9 cellular contexts compared by ENCODE assay signal in the genomic region with DNA sequence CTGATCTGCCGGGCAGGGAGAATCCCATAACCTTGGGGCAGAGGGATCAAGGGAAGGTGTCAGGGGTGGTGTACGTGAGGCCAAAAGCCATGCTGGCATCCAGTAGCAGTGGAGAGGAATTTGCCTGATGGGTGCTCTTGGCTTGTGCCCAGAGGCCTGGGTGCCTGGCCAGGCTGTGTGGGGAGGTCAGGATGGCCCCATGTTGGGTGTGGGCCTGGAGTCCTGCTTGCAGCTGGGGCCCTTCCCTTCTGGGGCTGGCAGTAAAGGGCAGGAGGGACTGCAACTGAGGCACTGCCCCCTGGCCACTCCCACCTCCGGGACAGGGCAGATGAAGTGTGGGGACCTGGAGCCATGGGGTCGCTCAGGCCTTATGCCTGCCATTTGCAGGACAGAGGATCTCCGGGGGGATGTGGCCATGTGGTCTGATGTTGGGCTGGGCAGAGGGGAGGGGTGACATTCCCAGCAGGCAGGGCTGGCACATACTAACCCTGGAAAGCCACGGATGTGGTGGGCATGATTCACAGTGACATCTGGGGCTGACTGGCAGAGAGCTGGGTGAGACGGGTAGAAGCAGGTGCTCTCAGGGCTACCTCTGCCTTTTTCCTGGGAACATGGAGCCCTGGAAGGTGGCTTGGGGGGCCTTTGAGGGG. TPM values are rescaled to one million over a fixed set of nuclear protein-coding genes. Genes with fewer than 3 reads are reported as not detected.
DNase-seq lines count a peak whose midpoint lies in the region; ATAC-seq and TF ChIP-seq lines count a peak whose summit lies in the region.
"Had no signal": no experiment of that assay in that cellular context is flagged by ENCODE, and none has a peak within 500 bp of the region (broad histone marks: within the 10 kb centered on the region; RNA-seq: fewer than 3 reads in every experiment).

No MANE protein-coding gene starts in this region.

- CTCF ChIA-PET in activated CD4-positive, alpha-beta memory T cell treated with anti-CD3 and anti-CD28 coated beads for 36 hours (lab: Charles Lee): interaction anchor here (0.9 to 13.8 kb wide), 7 partner anchors 8 to 91 kb away, joined by 3 to 488 read pairs (median 9); a partner anchor contains a TSS
- CTCF ChIA-PET in Calu3 (lab: Charles Lee): interaction anchor here (1.1 kb wide), 1 partner anchor 76 kb away, joined by 3 read pairs; no protein-coding TSS in a partner anchor

- WGBS in stomach, 5 donors: 56 to 74% (median 70%) methylated on average over 3 to 7 of the region's 7 CpGs

- peak overlapping the region in 3 of 4 donors; percentile 23 to 79 (median 62) for H3K4me3 ChIP-seq in stomach

- ATAC-seq in left ventricle myocardium superior (no peak), HG02870 (IDR thresholded peaks at IDR 0.05; ENCODE audit: unreplicated experiment) (no peak), GM21423 (IDR thresholded peaks at IDR 0.05; ENCODE audit: unreplicated experiment) (no peak)

- H3K4me1 Mint-ChIP-seq in activated CD4-positive, alpha-beta memory T cell treated with anti-CD3 and anti-CD28 coated beads for 36 hours (ENCODE audit: low read depth): peaks cover 52% of the 10 kb centered on the region
- peaks cover 22% of the 10 kb centered on the region for H3K4me1 Mint-ChIP-seq in Calu3 (ENCODE audit: low read depth, unreplicated experiment)

- peaks cover 0 to 29% (median 10%) of the 10 kb centered on the region in 3 donors for H3K27me3 ChIP-seq in stomach
- H3K27me3 ChIP-seq: adrenal gland had no signal

- H3K27ac ChIP-seq in KOPT-K1 (ENCODE audit: low read depth, low read length, poor library complexity, severe bottlenecking) (peak overlapping the region; percentile 98), stomach (peak overlapping the region; percentile 42 to 93 (median 85))

- peaks cover 46% of the 10 kb centered on the region for H3K36me3 Mint-ChIP-seq in activated CD4-positive, alpha-beta memory T cell treated with anti-CD3 and anti-CD28 coated beads for 36 hours
- H3K36me3 Mint-ChIP-seq in Calu3 (ENCODE audit: insufficient read depth, unreplicated experiment): peaks cover 16% of the 10 kb centered on the region

- peaks cover 38 to 67% (median 53%) of the 10 kb centered on the region in 4 donors for H3K4me1 ChIP-seq in stomach

- intact Hi-C loops in activated CD4-positive, alpha-beta memory T cell treated with anti-CD3 and anti-CD28 coated beads for 36 hours (cut with micrococcal nuclease): loop anchor here (5.0 kb wide), 1 partner anchor 163 kb away; a partner anchor contains a TSS
- intact Hi-C loops in left ventricle myocardium superior (cut with micrococcal nuclease) (no loop called here), stomach (cut with DNase I; ENCODE audit: low total_unique reads) (no loop called here), Calu3 (cut with micrococcal nuclease; ENCODE audit: unreplicated experiment) (no loop called here)

- TF ChIP-seq POLR2A in stomach (IDR thresholded peaks at IDR 0.05): no peak

- peak overlapping the region; percentile 100 for H3K27ac Mint-ChIP-seq in activated CD4-positive, alpha-beta memory T cell treated with anti-CD3 and anti-CD28 coated beads for 36 hours
- H3K27ac Mint-ChIP-seq in Calu3 (ENCODE audit: unreplicated experiment): no peak overlapping the region

- no peaks in the 10 kb centered on the region for H3K27me3 Mint-ChIP-seq in activated CD4-positive, alpha-beta memory T cell treated with anti-CD3 and anti-CD28 coated beads for 36 hours
- H3K27me3 Mint-ChIP-seq in Calu3 (ENCODE audit: unreplicated experiment): peaks cover 37% of the 10 kb centered on the region

- H3K36me3 ChIP-seq in KOPT-K1 (ENCODE audit: insufficient read depth, low read length): 0 out of 2 replicates have a peak, but pooled peaks cover under 1% of the 10 kb centered on the region
- no peaks in the 10 kb centered on the region for H3K36me3 ChIP-seq in stomach
- H3K36me3 ChIP-seq: adrenal gland had no signal

- H3K9me3 ChIP-seq in KOPT-K1 (ENCODE audit: insufficient read depth, low read length, poor library complexity, severe bottlenecking) (no peaks in the 10 kb centered on the region), stomach (no peaks in the 10 kb centered on the region)
- H3K9me3 ChIP-seq: adrenal gland had no signal

- peak overlapping the region; percentile 100 for H3K4me3 Mint-ChIP-seq in activated CD4-positive, alpha-beta memory T cell treated with anti-CD3 and anti-CD28 coated beads for 36 hours
- no peak overlapping the region for H3K4me3 Mint-ChIP-seq in Calu3 (ENCODE audit: low read depth, unreplicated experiment)

- TF ChIP-seq CTCF in stomach (IDR thresholded peaks at IDR 0.05) (no peak), Calu3 (IDR thresholded peaks at IDR 0.05; ENCODE audit: unreplicated experiment) (no peak)

- POLR2A ChIA-PET in activated CD4-positive, alpha-beta memory T cell treated with anti-CD3 and anti-CD28 coated beads for 36 hours (lab: Charles Lee): interaction anchor here (1.3 to 6.2 kb wide), 11 partner anchors 11 to 174 kb away, joined by 4 to 52 read pairs (median 16); a partner anchor contains a TSS

- DNase-seq in activated CD4-positive, alpha-beta memory T cell treated with anti-CD3 and anti-CD28 coated beads for 36 hours: peak; percentile 79
- peak; percentile 57 for DNase-seq in left ventricle myocardium superior
- DNase-seq in stomach: no peak
- DNase-seq in putamen (ENCODE audit: low spot score): no peak
- DNase-seq in Calu3: no peak

- H3K9me3 Mint-ChIP-seq in activated CD4-positive, alpha-beta memory T cell treated with anti-CD3 and anti-CD28 coated beads for 36 hours: no peaks in the 10 kb centered on the region
- no peaks in the 10 kb centered on the region for H3K9me3 Mint-ChIP-seq in Calu3 (ENCODE audit: low read depth, unreplicated experiment)

- no peak for TF ChIP-seq EP300 in stomach (IDR thresholded peaks at IDR 0.05)

- BruUV-seq in Calu3 (replicated peaks; lab: Mats Ljungman, UMichigan): no TSS peak

RNA-seq across cellular contexts. Expression of a gene that starts 3.5 kb away (rescaled TPM):
- total RNA-seq in activated CD4-positive, alpha-beta memory T cell treated with anti-CD3 and anti-CD28 coated beads for 36 hours: 100 to 1,000 TPM; 314 to 331 TPM
- total RNA-seq in left ventricle myocardium superior (14.0 TPM), stomach (10 to 100 TPM in 3 of 5 donors, 1 to 10 TPM in 2; 8.1 to 34.5 (median 16.5) TPM), Calu3 (2022) (8.5 and 9.6 TPM in 2 replicates)
- 10 to 100 TPM in 1 of 3 donors, 1 to 10 TPM in 2; 4.5 to 10.1 (median 8.2) TPM for polyA plus RNA-seq in stomach

RNA-seq across cellular contexts. Expression of a gene that starts 36.7 kb away (rescaled TPM):
- total RNA-seq in activated CD4-positive, alpha-beta memory T cell treated with anti-CD3 and anti-CD28 coated beads for 36 hours: under 1 TPM in 1 of 2 experiments, not detected in 1; 0.12 TPM
- total RNA-seq in left ventricle myocardium superior: not detected
- total RNA-seq in stomach: not detected
- polyA plus RNA-seq in stomach: not detected
- 0.85 and 0.88 TPM in 2 replicates for total RNA-seq in Calu3 (2022)
- polyA plus RNA-seq: adrenal gland had no signal

Comparison
In these comparisons a context has a peak if more than half of its experiments do, and no peak if none do; other contexts are left out.
1. DNase-seq: peak in activated CD4-positive, alpha-beta memory T cell treated with anti-CD3 and anti-CD28 coated beads for 36 hours (single experiment) and left ventricle myocardium superior (single experiment); none in stomach (single experiment), putamen (single experiment) and Calu3 (single experiment).
2. RNA of a gene that starts 3.5 kb away (total RNA-seq): 314 to 331 TPM in activated CD4-positive, alpha-beta memory T cell treated with anti-CD3 and anti-CD28 coated beads for 36 hours; 8.1 to 34.5 TPM in stomach, 14.0 TPM in left ventricle myocardium superior (single experiment) and 8.5 to 9.6 TPM in Calu3; every median in the first group is over 4 times any median in the second.